Comparison of ENCODE assay signal across 25 cellular contexts in genomic region chr19:28553005-28553404, GRCh38.
DNase-seq lines count a peak whose midpoint lies in the region; ATAC-seq, FAIRE-seq and TF ChIP-seq lines count a peak whose summit lies in the region.
"Had no signal": no experiment of that assay in that cellular context is flagged by ENCODE, and none has a peak within 500 bp of the region (broad histone marks: within the 10 kb centered on the region; RNA-seq: fewer than 3 reads in every experiment).

No MANE protein-coding gene starts in this region.

- H3K36me3 Mint-ChIP-seq in activated naive CD4-positive, alpha-beta T cell treated with anti-CD3 and anti-CD28 coated beads for 36 hours (ENCODE audit: low read depth): no peaks in the 10 kb centered on the region
- H3K36me3 Mint-ChIP-seq: activated naive CD8-positive, alpha-beta T cell; CD4-positive, CD25-positive, alpha-beta regulatory T cell; mesothelial cell of epicardium; naive thymus-derived CD8-positive, alpha-beta T cell; type B pancreatic cell had no signal

- H3K27me3 Mint-ChIP-seq in activated naive CD4-positive, alpha-beta T cell treated with anti-CD3 and anti-CD28 coated beads for 36 hours (ENCODE audit: low read depth): no peaks in the 10 kb centered on the region
- H3K27me3 Mint-ChIP-seq: activated CD4-positive, alpha-beta memory T cell treated with anti-CD3 and anti-CD28 coated beads, Interleukin-2, amount 10 ng/mL, durations not matched to agents 7 days and 5 days; activated naive CD8-positive, alpha-beta T cell; CD4-positive, CD25-positive, alpha-beta regulatory T cell; naive thymus-derived CD8-positive, alpha-beta T cell; T-helper 17 cell had no signal

- peaks cover 2% of the 10 kb centered on the region for H3K4me1 Mint-ChIP-seq in activated naive CD4-positive, alpha-beta T cell treated with anti-CD3 and anti-CD28 coated beads for 36 hours (ENCODE audit: low read depth)
- H3K4me1 Mint-ChIP-seq: activated CD4-positive, alpha-beta memory T cell treated with anti-CD3 and anti-CD28 coated beads, Interleukin-2, amount 10 ng/mL, durations not matched to agents 7 days and 5 days; mesothelial cell of epicardium; T-helper 17 cell had no signal

- no peaks in the 10 kb centered on the region for H3K36me3 ChIP-seq in left ventricle myocardium inferior
- H3K36me3 ChIP-seq: ovary, right atrium auricular region, SJCRH30, WERI-Rb-1 had no signal

- no peak overlapping the region for H3K4me3 ChIP-seq in left ventricle myocardium inferior
- H3K4me3 ChIP-seq: dorsolateral prefrontal cortex, ovary, right atrium auricular region, SJCRH30 had no signal

- FAIRE-seq in urothelium cell line (lab: Jason Lieb, UNC): peak; percentile 5

- intact Hi-C loops in activated naive CD4-positive, alpha-beta T cell treated with anti-CD3 and anti-CD28 coated beads for 36 hours (cut with micrococcal nuclease): no loop called here
- intact Hi-C loops in left ventricle myocardium inferior (cut with micrococcal nuclease): no loop called here

- peaks cover 2% of the 10 kb centered on the region for H3K9me3 Mint-ChIP-seq in activated naive CD4-positive, alpha-beta T cell treated with anti-CD3 and anti-CD28 coated beads for 36 hours
- H3K9me3 Mint-ChIP-seq: mesothelial cell of epicardium, type B pancreatic cell had no signal

- ATAC-seq in GM21526 (IDR thresholded peaks at IDR 0.05; ENCODE audit: low FRiP score, unreplicated experiment): no peak
- ATAC-seq: left ventricle myocardium superior; naive thymus-derived CD8-positive, alpha-beta T cell; T-helper 17 cell had no signal

- H3K4me3 Mint-ChIP-seq in activated naive CD4-positive, alpha-beta T cell treated with anti-CD3 and anti-CD28 coated beads for 36 hours: no peak overlapping the region
- H3K4me3 Mint-ChIP-seq: activated CD4-positive, alpha-beta memory T cell treated with anti-CD3 and anti-CD28 coated beads, Interleukin-2, amount 10 ng/mL, durations not matched to agents 7 days and 5 days; activated naive CD8-positive, alpha-beta T cell; CD4-positive, CD25-positive, alpha-beta regulatory T cell; mesothelial cell of epicardium; naive thymus-derived CD8-positive, alpha-beta T cell; T-helper 17 cell; type B pancreatic cell had no signal

- H3K27ac Mint-ChIP-seq in activated naive CD4-positive, alpha-beta T cell treated with anti-CD3 and anti-CD28 coated beads for 36 hours: no peak overlapping the region
- H3K27ac Mint-ChIP-seq: activated CD4-positive, alpha-beta memory T cell treated with anti-CD3 and anti-CD28 coated beads, Interleukin-2, amount 10 ng/mL, durations not matched to agents 7 days and 5 days; activated naive CD8-positive, alpha-beta T cell; CD4-positive, CD25-positive, alpha-beta regulatory T cell; mesothelial cell of epicardium; T-helper 17 cell; type B pancreatic cell had no signal

- CTCF ChIA-PET in activated naive CD4-positive, alpha-beta T cell treated with anti-CD3 and anti-CD28 coated beads for 36 hours (lab: Charles Lee): interaction anchor here (1.2 kb wide), 1 partner anchor 326 kb away, joined by 4 read pairs; no protein-coding TSS in a partner anchor

- no peaks in the 10 kb centered on the region for H3K9me3 ChIP-seq in left ventricle myocardium inferior (replicated peaks)
- H3K9me3 ChIP-seq: ovary, right atrium auricular region, SJCRH30 had no signal

- TF ChIP-seq CTCF in left ventricle myocardium inferior (IDR thresholded peaks at IDR 0.05; ENCODE audit: borderline replicate concordance): no peak

- H3K27ac ChIP-seq in left ventricle myocardium inferior (replicated peaks): no peak overlapping the region
- H3K27ac ChIP-seq: dorsolateral prefrontal cortex, epithelial cell of prostate, ovary, right atrium auricular region, SJCRH30, WERI-Rb-1 had no signal

- peak; percentile 17 for DNase-seq in activated naive CD4-positive, alpha-beta T cell treated with anti-CD3 and anti-CD28 coated beads for 36 hours
- DNase-seq in activated naive CD4-positive, alpha-beta T cell treated with anti-CD3 and anti-CD28 coated beads, Interleukin-2, amount 50 U/mL, for 16 hours: no peak
- DNase-seq in HT1080 (ENCODE audit: low read depth): peak; percentile 70
- DNase-seq in SW480 (ENCODE audit: low spot score): peak; percentile 36
- DNase-seq in urothelium cell line (ENCODE audit: low spot score): peak; percentile 63
- no peak for DNase-seq in left ventricle myocardium inferior
- DNase-seq: activated CD4-positive, alpha-beta memory T cell treated with anti-CD3 and anti-CD28 coated beads, Interleukin-2, amount 10 ng/mL, durations not matched to agents 7 days and 5 days; CD4-positive, CD25-positive, alpha-beta regulatory T cell; dorsolateral prefrontal cortex; left ventricle myocardium superior; naive thymus-derived CD8-positive, alpha-beta T cell; NCI-H1092; NCI-H1930; NCI-H2227 treated with DMSO at 0.1 percent for 48 hours; NCI-H82; ovary; T-helper 17 cell; WERI-Rb-1 had no signal

- H3K27me3 ChIP-seq in left ventricle myocardium inferior (ENCODE audit: low read depth): peaks cover 4% of the 10 kb centered on the region
- H3K27me3 ChIP-seq: dorsolateral prefrontal cortex, ovary, right atrium auricular region had no signal

- H3K4me1 ChIP-seq in left ventricle myocardium inferior: no peaks in the 10 kb centered on the region
- H3K4me1 ChIP-seq: right atrium auricular region, SJCRH30 had no signal

Comparison
In these comparisons a context has a peak if more than half of its experiments do, and no peak if none do; other contexts are left out.
1. DNase-seq: peak in activated naive CD4-positive, alpha-beta T cell treated with anti-CD3 and anti-CD28 coated beads for 36 hours (single experiment), HT1080 (single experiment), SW480 (single experiment) and urothelium cell line (single experiment); none in activated naive CD4-positive, alpha-beta T cell treated with anti-CD3 and anti-CD28 coated beads, Interleukin-2, amount 50 U/mL, for 16 hours (single experiment) and left ventricle myocardium inferior (single experiment).